29 cellular contexts compared by ENCODE assay signal in genomic region chr17:7739746-7740145, GRCh38. TPM values are rescaled to one million over a fixed set of nuclear protein-coding genes. Genes with fewer than 3 reads are reported as not detected.
"Had no signal": no experiment of that assay in that cellular context is flagged by ENCODE, and none has a peak within 500 bp of the region (broad histone marks: within the 10 kb centered on the region; RNA-seq: fewer than 3 reads in every experiment).

No MANE protein-coding gene starts in this region.

- H3K36me3 ChIP-seq: brain microvascular endothelial cell, colonic mucosa, esophagus squamous epithelium, gastroesophageal sphincter, heart right ventricle, WERI-Rb-1 had no signal

- H3K27me3 ChIP-seq: colonic mucosa had no signal

- H3K9me3 ChIP-seq: colonic mucosa, esophagus squamous epithelium, gastroesophageal sphincter, heart right ventricle had no signal

- H3K4me3 Mint-ChIP-seq: activated B cell treated with CpG ODN at 0.5 μM for 24 hours; activated CD8-positive, alpha-beta T cell treated with anti-CD3 and anti-CD28 coated beads for 36 hours; activated naive CD8-positive, alpha-beta T cell; activated T-cell treated with anti-CD3 and anti-CD28 coated beads, Interleukin-2, amount 50 U/mL, for 4 hours; activated T-helper 17 cell treated with anti-CD3 and anti-CD28 coated beads, Interleukin-2, amount 50 U/mL, for 72 hours; T-helper 1 cell treated with Interleukin-12 subunit alpha and Interleukin-12 subunit beta and Interleukin-4 antibody, amounts not matched to agents 30 μg/mL and 1 μg/mL, for 36 hours had no signal

- H3K27ac Mint-ChIP-seq: activated B cell treated with CpG ODN at 0.5 μM for 24 hours; activated CD8-positive, alpha-beta T cell treated with anti-CD3 and anti-CD28 coated beads for 36 hours; activated naive CD8-positive, alpha-beta T cell; activated T-helper 17 cell treated with anti-CD3 and anti-CD28 coated beads, Interleukin-2, amount 50 U/mL, for 72 hours; T-helper 1 cell treated with Interleukin-12 subunit alpha and Interleukin-12 subunit beta and Interleukin-4 antibody, amounts not matched to agents 30 μg/mL and 1 μg/mL, for 36 hours had no signal

- H3K4me3 ChIP-seq: colonic mucosa, gastroesophageal sphincter had no signal

- H3K27ac ChIP-seq: brain microvascular endothelial cell, colonic mucosa, epithelial cell of prostate, esophagus squamous epithelium, gastroesophageal sphincter, heart right ventricle, WERI-Rb-1 had no signal

- H3K4me1 ChIP-seq: colonic mucosa, esophagus squamous epithelium had no signal

- H3K4me1 Mint-ChIP-seq: activated B cell treated with CpG ODN at 0.5 μM for 24 hours; activated T-helper 17 cell treated with anti-CD3 and anti-CD28 coated beads, Interleukin-2, amount 50 U/mL, for 72 hours had no signal

- H3K36me3 Mint-ChIP-seq: activated naive CD8-positive, alpha-beta T cell had no signal

- DNase-seq: activated B cell treated with CpG ODN at 0.5 μM for 24 hours; activated CD4-positive, alpha-beta T cell treated with anti-CD3 and anti-CD28 coated beads for 48 hours; activated CD4-positive, alpha-beta T cell treated with anti-CD3 and anti-CD28 coated beads, Interleukin-2, amount 50 U/mL, for 1 hour; activated CD4-positive, alpha-beta T cell treated with anti-CD3 and anti-CD28 coated beads, Interleukin-2, amount 50 U/mL, for 48 hours; activated CD8-positive, alpha-beta memory T cell treated with anti-CD3 and anti-CD28 coated beads for 24 hours; activated CD8-positive, alpha-beta T cell treated with anti-CD3 and anti-CD28 coated beads for 36 hours; activated effector memory CD4-positive, alpha-beta T cell treated with Interleukin-2 at 50 U/mL for 16 hours; activated gamma-delta T cell treated with Interleukin-2 at 50 U/mL for 16 hours; activated naive CD4-positive, alpha-beta T cell treated with anti-CD3 and anti-CD28 coated beads, Interleukin-2, amount 50 U/mL, for 16 hours; activated naive CD4-positive, alpha-beta T cell treated with Interleukin-2 at 50 U/mL for 16 hours; activated T-cell treated with anti-CD3 and anti-CD28 coated beads, Interleukin-2, amount 50 U/mL, for 4 hours; amniotic stem cell; brain microvascular endothelial cell; caudate nucleus; colonic mucosa; effector CD8-positive, alpha-beta T cell; esophagus squamous epithelium; foreskin melanocyte; heart right ventricle; T-helper 9 cell; WERI-Rb-1 had no signal

- ATAC-seq: activated CD4-positive, CD25-positive, alpha-beta regulatory T cell treated with anti-CD3 and anti-CD28 coated beads, Interleukin-2, amount 50 U/mL, for 24 hours; activated CD8-positive, alpha-beta T cell treated with anti-CD3 and anti-CD28 coated beads for 36 hours; activated T-cell treated with anti-CD3 and anti-CD28 coated beads, Interleukin-2, amount 50 U/mL, for 4 hours; activated T-helper 17 cell treated with anti-CD3 and anti-CD28 coated beads, Interleukin-2, amount 50 U/mL, for 72 hours; gastroesophageal sphincter had no signal

- H3K9me3 Mint-ChIP-seq: activated B cell treated with CpG ODN at 0.5 μM for 24 hours; activated CD8-positive, alpha-beta T cell treated with anti-CD3 and anti-CD28 coated beads for 36 hours; activated T-cell treated with anti-CD3 and anti-CD28 coated beads, Interleukin-2, amount 50 U/mL, for 4 hours; activated T-helper 17 cell treated with anti-CD3 and anti-CD28 coated beads, Interleukin-2, amount 50 U/mL, for 72 hours; T-helper 1 cell treated with Interleukin-12 subunit alpha and Interleukin-12 subunit beta and Interleukin-4 antibody, amounts not matched to agents 30 μg/mL and 1 μg/mL, for 36 hours had no signal

RNA-seq across cellular contexts. Expression of gene DNAH2, which starts 22.2 kb away (rescaled TPM):
- total RNA-seq: activated B cell treated with CpG ODN at 0.5 μM for 24 hours; activated CD8-positive, alpha-beta T cell treated with anti-CD3 and anti-CD28 coated beads for 36 hours; activated T-cell treated with anti-CD3 and anti-CD28 coated beads, Interleukin-2, amount 50 U/mL, for 4 hours; glomerular endothelial cell; T-helper 2 cell treated with Interferon-gamma antibody and Interleukin-4, amounts not matched to agents 100 ng/mL and 5 ng/mL, for 36 hours had no signal

RNA-seq across cellular contexts. Expression of gene EFNB3, which starts 34.7 kb away (rescaled TPM):
- total RNA-seq: activated B cell treated with CpG ODN at 0.5 μM for 24 hours; activated CD8-positive, alpha-beta T cell treated with anti-CD3 and anti-CD28 coated beads for 36 hours; activated T-helper 17 cell treated with anti-CD3 and anti-CD28 coated beads, Interleukin-2, amount 50 U/mL, for 72 hours; T-helper 2 cell treated with Interferon-gamma antibody and Interleukin-4, amounts not matched to agents 100 ng/mL and 5 ng/mL, for 36 hours had no signal
